In the genomic region with DNA sequence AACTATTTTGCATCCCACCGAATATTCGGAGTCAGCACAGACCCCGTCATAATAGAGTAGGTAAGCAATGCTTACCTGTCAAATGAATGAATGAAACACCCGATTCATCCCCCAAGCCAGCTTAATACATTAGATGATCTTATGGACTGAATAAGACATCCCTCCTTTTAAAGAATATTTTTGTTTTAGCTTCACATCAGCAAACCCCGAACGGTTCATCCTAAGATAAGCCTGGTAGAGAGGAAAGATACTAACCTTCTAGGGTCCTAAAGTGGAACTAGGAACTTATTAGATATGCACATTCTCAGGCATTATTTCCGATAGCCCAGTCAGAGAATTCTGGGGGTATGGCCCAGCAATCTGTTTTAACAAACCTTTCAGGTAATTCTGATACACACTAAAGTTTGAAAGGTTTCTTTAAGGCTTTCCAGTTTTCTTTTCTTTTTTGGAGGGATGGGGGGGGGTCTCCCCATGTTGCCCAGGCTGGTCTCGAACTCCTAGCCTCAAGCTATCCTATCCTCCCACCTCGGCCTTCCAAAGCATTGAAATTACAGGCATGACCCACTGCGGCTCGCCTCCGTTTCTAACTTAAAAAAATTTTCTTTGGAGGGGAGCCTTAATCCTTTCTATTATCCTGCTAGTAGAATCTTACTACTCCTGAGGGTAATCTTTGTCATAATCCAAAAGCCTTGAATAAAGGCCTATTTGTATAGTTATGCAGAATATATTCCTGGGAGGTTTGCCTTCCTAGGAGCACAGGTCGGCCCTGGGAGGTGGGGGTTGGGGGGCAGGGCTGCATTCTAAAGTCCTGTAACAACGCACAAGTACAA, we compare ENCODE assay signal across 2 cellular contexts.
TF ChIP-seq lines count a peak whose summit lies in the region.

No MANE protein-coding gene starts in this region.

TF ChIP-seq in SK-N-SH, 30 proteins besides CTCF, POLR2A, EP300 and RAD21 (continued from another document):
- no peak for TF ChIP-seq RXRA (IDR thresholded peaks at IDR 0.05; ENCODE audit: borderline replicate concordance, low read depth)
- TF ChIP-seq, protein P1, sequence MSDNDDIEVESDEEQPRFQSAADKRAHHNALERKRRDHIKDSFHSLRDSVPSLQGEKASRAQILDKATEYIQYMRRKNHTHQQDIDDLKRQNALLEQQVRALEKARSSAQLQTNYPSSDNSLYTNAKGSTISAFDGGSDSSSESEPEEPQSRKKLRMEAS (IDR thresholded peaks at IDR 0.05; ENCODE audit: low read depth) = no peak
- TF ChIP-seq, protein P2, sequence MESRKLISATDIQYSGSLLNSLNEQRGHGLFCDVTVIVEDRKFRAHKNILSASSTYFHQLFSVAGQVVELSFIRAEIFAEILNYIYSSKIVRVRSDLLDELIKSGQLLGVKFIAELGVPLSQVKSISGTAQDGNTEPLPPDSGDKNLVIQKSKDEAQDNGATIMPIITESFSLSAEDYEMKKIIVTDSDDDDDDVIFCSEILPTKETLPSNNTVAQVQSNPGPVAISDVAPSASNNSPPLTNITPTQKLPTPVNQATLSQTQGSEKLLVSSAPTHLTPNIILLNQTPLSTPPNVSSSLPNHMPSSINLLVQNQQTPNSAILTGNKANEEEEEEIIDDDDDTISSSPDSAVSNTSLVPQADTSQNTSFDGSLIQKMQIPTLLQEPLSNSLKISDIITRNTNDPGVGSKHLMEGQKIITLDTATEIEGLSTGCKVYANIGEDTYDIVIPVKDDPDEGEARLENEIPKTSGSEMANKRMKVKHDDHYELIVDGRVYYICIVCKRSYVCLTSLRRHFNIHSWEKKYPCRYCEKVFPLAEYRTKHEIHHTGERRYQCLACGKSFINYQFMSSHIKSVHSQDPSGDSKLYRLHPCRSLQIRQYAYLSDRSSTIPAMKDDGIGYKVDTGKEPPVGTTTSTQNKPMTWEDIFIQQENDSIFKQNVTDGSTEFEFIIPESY (IDR thresholded peaks at IDR 0.05; ENCODE audit: borderline replicate concordance, low read depth) = no peak
- no peak for TF ChIP-seq RFX5 (IDR thresholded peaks at IDR 0.05; ENCODE audit: low read length)

TF ChIP-seq in SK-N-SH treated with all-trans-retinoic acid at 6 μM for 48 hours, 23 proteins besides CTCF, POLR2A, EP300 and RAD21 (continued from another document):
- TF ChIP-seq TSHZ2 (CRISPR knock-in tag; IDR thresholded peaks at IDR 0.05) = no peak
- TF ChIP-seq ZNF8 (CRISPR knock-in tag; IDR thresholded peaks at IDR 0.05) = no peak
- no peak for TF ChIP-seq ZNF70 (CRISPR knock-in tag; IDR thresholded peaks at IDR 0.05)
- no peak for TF ChIP-seq SNAI2 (CRISPR knock-in tag; IDR thresholded peaks at IDR 0.05)
- no peak for TF ChIP-seq ZNF565 (CRISPR knock-in tag; conservative IDR thresholded peaks at IDR 0.05; ENCODE audit: low read depth)
